7 cellular contexts compared by ENCODE assay signal in genomic region chr2:131075578-131075977, GRCh38. TPM values are rescaled to one million over a fixed set of nuclear protein-coding genes. Genes with fewer than 3 reads are reported as not detected.
DNase-seq lines count a peak whose midpoint lies in the region; ATAC-seq and TF ChIP-seq lines count a peak whose summit lies in the region.
"Not testable (repeated sequence)": the region's sequence is repeated elsewhere in the genome, so short reads cannot be mapped to it uniquely, and the experiment has no call there.

No MANE protein-coding gene starts in this region.

- not testable (repeated sequence) for H3K4me2 ChIP-seq in GM23338

- H4K20me1 ChIP-seq in GM23338 (replicated peaks; ENCODE audit: insufficient read depth), result peaks cover 86% of the 10 kb centered on the region

- ATAC-seq in GM23338; activated T-cell treated with anti-CD3 and anti-CD28 coated beads, Interleukin-2, amount 50 U/mL, for 72 hours (replicated peaks in 1 of 2); effector memory CD8-positive, alpha-beta T cell (replicated peaks); stimulated activated naive B cell treated with anti-CD40 and anti-IgM and Interleukin-4, amounts not matched to agents 10 μg/mL and 1 μg/mL and 100 μg/mL, for 72 hours (replicated peaks): not testable (repeated sequence)

- H3K36me3 ChIP-seq in GM23338 (ENCODE audit: insufficient read depth) (peaks cover 42% of the 10 kb centered on the region), liver (ENCODE audit: control insufficient read depth in 4 of 4, insufficient read depth in 3 of 4, low read depth in 1 of 4, low read length in 3 of 4) (peaks cover 7 to 28% (median 24%) of the 10 kb centered on the region in 4 donors)

- not testable (repeated sequence) for H3K27me3 ChIP-seq in GM23338 (ENCODE audit: insufficient read depth); liver (ENCODE audit: control insufficient read depth in 4 of 4, insufficient read depth in 4 of 4, low read length in 3 of 4)

- DNase-seq in GM23338 (ENCODE audit: low spot score); activated T-cell treated with anti-CD3 and anti-CD28 coated beads, Interleukin-2, amount 50 U/mL, for 72 hours; effector memory CD8-positive, alpha-beta T cell; nephron progenitor cell; progenitor cell of endocrine pancreas (ENCODE audit: low spot score, unreplicated experiment); stimulated activated naive B cell treated with anti-CD40 and anti-IgM and Interleukin-4, amounts not matched to agents 10 μg/mL and 1 μg/mL and 100 μg/mL, for 72 hours: not testable (repeated sequence)

- H3K4me3 ChIP-seq in GM23338; liver (ENCODE audit: low read depth in 1 of 3, low read length in 3 of 3): not testable (repeated sequence)

- not testable (repeated sequence) for H3K4me1 Mint-ChIP-seq in GM23338
- peaks cover 25% of the 10 kb centered on the region for H3K4me1 Mint-ChIP-seq in activated T-cell treated with anti-CD3 and anti-CD28 coated beads, Interleukin-2, amount 50 U/mL, for 72 hours (ENCODE audit: low read depth)
- peaks cover 41 to 51% of the 10 kb centered on the region in 2 donors for H3K4me1 Mint-ChIP-seq in effector memory CD8-positive, alpha-beta T cell (ENCODE audit: low read depth in 2 of 2)
- H3K4me1 Mint-ChIP-seq in nephron progenitor cell (peaks cover 27% of the 10 kb centered on the region), progenitor cell of endocrine pancreas (ENCODE audit: low read depth) (peaks cover 24% of the 10 kb centered on the region)
- H3K4me1 Mint-ChIP-seq in stimulated activated naive B cell treated with anti-CD40 and anti-IgM and Interleukin-4, amounts not matched to agents 10 μg/mL and 1 μg/mL and 100 μg/mL, for 72 hours, result peaks cover 16 to 36% of the 10 kb centered on the region in 2 donors

- H3F3A ChIP-seq in GM23338 (replicated peaks; ENCODE audit: low read depth), result not testable (repeated sequence)

- WGBS in liver, result 97% methylated on average over 15 of the region's 15 CpGs

- peak overlapping the region; percentile 71; the same call in 1 of the 2 replicates for H3K27ac Mint-ChIP-seq in GM23338
- H3K27ac Mint-ChIP-seq in activated T-cell treated with anti-CD3 and anti-CD28 coated beads, Interleukin-2, amount 50 U/mL, for 72 hours, result peak overlapping the region; percentile 51
- H3K27ac Mint-ChIP-seq in effector memory CD8-positive, alpha-beta T cell, result peak overlapping the region; percentile 69 to 76
- peak overlapping the region; percentile 82 for H3K27ac Mint-ChIP-seq in nephron progenitor cell
- peak overlapping the region; percentile 45 for H3K27ac Mint-ChIP-seq in progenitor cell of endocrine pancreas
- H3K27ac Mint-ChIP-seq in stimulated activated naive B cell treated with anti-CD40 and anti-IgM and Interleukin-4, amounts not matched to agents 10 μg/mL and 1 μg/mL and 100 μg/mL, for 72 hours, result peak overlapping the region; percentile 20

- not testable (repeated sequence) for H3K9me3 ChIP-seq in liver (ENCODE audit: control insufficient read depth in 4 of 4, low read length in 3 of 4)

- H3K9me2 ChIP-seq in GM23338 (ENCODE audit: insufficient read depth), result not testable (repeated sequence)

- not testable (repeated sequence) for H3K9ac ChIP-seq in liver (ENCODE audit: low read depth in 1 of 2, low read length in 2 of 2)

- H3K27me3 Mint-ChIP-seq in GM23338 (ENCODE audit: insufficient read depth, low read depth, poor library complexity); activated T-cell treated with anti-CD3 and anti-CD28 coated beads, Interleukin-2, amount 50 U/mL, for 72 hours (ENCODE audit: low read depth); effector memory CD8-positive, alpha-beta T cell; nephron progenitor cell (ENCODE audit: low read depth, poor library complexity); progenitor cell of endocrine pancreas; stimulated activated naive B cell treated with anti-CD40 and anti-IgM and Interleukin-4, amounts not matched to agents 10 μg/mL and 1 μg/mL and 100 μg/mL, for 72 hours: not testable (repeated sequence)

- H3K27ac ChIP-seq in GM23338 (ENCODE audit: low read depth), result not testable (repeated sequence)
- peak overlapping the region; percentile 64 to 74 for H3K27ac ChIP-seq in liver (ENCODE audit: low read depth in 1 of 2, low read length in 2 of 2)

- H3K79me2 ChIP-seq in GM23338 (replicated peaks; ENCODE audit: insufficient read depth), result peaks cover 100% of the 10 kb centered on the region

- TF ChIP-seq RAD21 in liver (IDR thresholded peaks at IDR 0.05), result not testable (repeated sequence)

- H3K4me1 ChIP-seq in GM23338 (ENCODE audit: insufficient read depth), result not testable (repeated sequence)
- H3K4me1 ChIP-seq in liver (ENCODE audit: control insufficient read depth in 4 of 4, insufficient read depth in 4 of 4, low read length in 3 of 4), result peaks cover 10 to 29% (median 21%) of the 10 kb centered on the region in 4 donors

- H3K9me3 Mint-ChIP-seq in GM23338; activated T-cell treated with anti-CD3 and anti-CD28 coated beads, Interleukin-2, amount 50 U/mL, for 72 hours; effector memory CD8-positive, alpha-beta T cell; nephron progenitor cell; progenitor cell of endocrine pancreas (ENCODE audit: low read depth); stimulated activated naive B cell treated with anti-CD40 and anti-IgM and Interleukin-4, amounts not matched to agents 10 μg/mL and 1 μg/mL and 100 μg/mL, for 72 hours: not testable (repeated sequence)

- H3K36me3 Mint-ChIP-seq in GM23338 (ENCODE audit: low read depth) (peaks cover 88% of the 10 kb centered on the region), nephron progenitor cell (ENCODE audit: low read depth) (peaks cover 83% of the 10 kb centered on the region), progenitor cell of endocrine pancreas (ENCODE audit: insufficient read depth) (peaks cover 40% of the 10 kb centered on the region)
- peaks cover 11 to 28% of the 10 kb centered on the region in 2 donors for H3K36me3 Mint-ChIP-seq in activated T-cell treated with anti-CD3 and anti-CD28 coated beads, Interleukin-2, amount 50 U/mL, for 72 hours (ENCODE audit: insufficient read depth in 2 of 2)
- H3K36me3 Mint-ChIP-seq in effector memory CD8-positive, alpha-beta T cell (ENCODE audit: insufficient read depth), result peaks cover 88% of the 10 kb centered on the region
- peaks cover 46 to 65% of the 10 kb centered on the region in 2 donors for H3K36me3 Mint-ChIP-seq in stimulated activated naive B cell treated with anti-CD40 and anti-IgM and Interleukin-4, amounts not matched to agents 10 μg/mL and 1 μg/mL and 100 μg/mL, for 72 hours

- H2AFZ ChIP-seq in GM23338, result not testable (repeated sequence)

- not testable (repeated sequence) for H3K4me3 Mint-ChIP-seq in GM23338; activated T-cell treated with anti-CD3 and anti-CD28 coated beads, Interleukin-2, amount 50 U/mL, for 72 hours; effector memory CD8-positive, alpha-beta T cell; nephron progenitor cell; progenitor cell of endocrine pancreas (ENCODE audit: low read depth); stimulated activated naive B cell treated with anti-CD40 and anti-IgM and Interleukin-4, amounts not matched to agents 10 μg/mL and 1 μg/mL and 100 μg/mL, for 72 hours

- TF ChIP-seq CTCF in GM23338 (conservative IDR thresholded peaks at IDR 0.05; ENCODE audit: low read depth in 2 of 2); liver (IDR thresholded peaks at IDR 0.05; ENCODE audit: low read depth, low read length, missing input control); nephron progenitor cell (IDR thresholded peaks at IDR 0.05); progenitor cell of endocrine pancreas (IDR thresholded peaks at IDR 0.05; ENCODE audit: unreplicated experiment): not testable (repeated sequence)

RNA-seq across cellular contexts. Expression of gene FAM168B, which starts 17.7 kb away (rescaled TPM):
- total RNA-seq in GM23338 (2014; rRNA removed; shearing (Covaris generic)), result 70.5 and 76.8 TPM in 2 replicates
- polyA plus RNA-seq in GM23338 (2016; fragmentation: Nextera tagmentation; extraction: Ambion mirVana) (18.8 and 19.1 TPM in 2 replicates), liver (10 to 100 TPM; 13.9 to 29.3 TPM)
- 100 to 1,000 TPM in 1 of 2 donors, 10 to 100 TPM in 1; 89.3 to 108 TPM for total RNA-seq in activated T-cell treated with anti-CD3 and anti-CD28 coated beads, Interleukin-2, amount 50 U/mL, for 72 hours
- total RNA-seq in liver (10 to 100 TPM; 32.4 to 62.3 TPM), progenitor cell of endocrine pancreas (106 and 111 TPM in 2 replicates)

RNA-seq across cellular contexts. Expression of gene PLEKHB2, which starts 29.6 kb away (rescaled TPM):
- total RNA-seq in GM23338 (2014; rRNA removed; shearing (Covaris generic)), result 95.5 and 99.2 TPM in 2 replicates
- polyA plus RNA-seq in GM23338 (2016; fragmentation: Nextera tagmentation; extraction: Ambion mirVana) (33.4 and 39.8 TPM in 2 replicates), liver (10 to 100 TPM in 1 of 2 donors, 1 to 10 TPM in 1; 8.6 to 11.0 TPM)
- 10 to 100 TPM; 53.2 to 53.8 TPM for total RNA-seq in activated T-cell treated with anti-CD3 and anti-CD28 coated beads, Interleukin-2, amount 50 U/mL, for 72 hours
- total RNA-seq in liver (10 to 100 TPM; 26.6 to 34.9 TPM), progenitor cell of endocrine pancreas (38.8 and 40.9 TPM in 2 replicates)

Comparison
In these comparisons a context has a peak if more than half of its experiments do, and no peak if none do; other contexts are left out.
1. H3K27ac Mint-ChIP-seq: peak in every context shown above with its lines; median percentile 82 in nephron progenitor cell; 72 in effector memory CD8-positive, alpha-beta T cell; 71 in GM23338; 51 in activated T-cell treated with anti-CD3 and anti-CD28 coated beads, Interleukin-2, amount 50 U/mL, for 72 hours; 45 in progenitor cell of endocrine pancreas; 20 in stimulated activated naive B cell treated with anti-CD40 and anti-IgM and Interleukin-4, amounts not matched to agents 10 μg/mL and 1 μg/mL and 100 μg/mL, for 72 hours.